26 cellular contexts compared by ENCODE assay signal in genomic region chr6:36461646-36462045, GRCh38. TPM values are rescaled to one million over a fixed set of nuclear protein-coding genes. Genes with fewer than 3 reads are reported as not detected.
"Had no signal": no experiment of that assay in that cellular context is flagged by ENCODE, and none has a peak within 500 bp of the region (broad histone marks: within the 10 kb centered on the region; RNA-seq: fewer than 3 reads in every experiment).

No MANE protein-coding gene starts in this region.

- H3K4me1 ChIP-seq: colonic mucosa, prostate gland had no signal

- ATAC-seq: activated CD4-positive, CD25-positive, alpha-beta regulatory T cell treated with anti-CD3 and anti-CD28 coated beads, Interleukin-2, amount 50 U/mL, for 24 hours; activated T-cell treated with anti-CD3 and anti-CD28 coated beads, Interleukin-2, amount 50 U/mL, for 72 hours; body of pancreas; esophagus mucosa; gastrocnemius medialis; mucosa of descending colon; right cardiac atrium; stimulated activated naive CD8-positive, alpha-beta T cell treated with anti-CD3 and anti-CD28 coated beads, Interleukin-15, amount 100 ng/mL, for 72 hours had no signal

- H3K4me3 Mint-ChIP-seq: activated naive CD8-positive, alpha-beta T cell treated with anti-CD3 and anti-CD28 coated beads, Interleukin-2, amount 10 ng/mL, durations not matched to agents 7 days and 5 days; activated T-cell treated with anti-CD3 and anti-CD28 coated beads, Interleukin-2, amount 50 U/mL, for 72 hours; naive B cell; neural crest cell; stimulated activated naive CD8-positive, alpha-beta T cell treated with anti-CD3 and anti-CD28 coated beads, Interleukin-15, amount 100 ng/mL, for 72 hours; T-helper 1 cell treated with Interleukin-12 subunit alpha and Interleukin-12 subunit beta and Interleukin-4 antibody, amounts not matched to agents 30 μg/mL and 1 μg/mL, for 36 hours had no signal

- H3K27ac Mint-ChIP-seq: activated naive CD8-positive, alpha-beta T cell treated with anti-CD3 and anti-CD28 coated beads, Interleukin-2, amount 10 ng/mL, durations not matched to agents 7 days and 5 days; activated T-cell treated with anti-CD3 and anti-CD28 coated beads, Interleukin-2, amount 50 U/mL, for 72 hours; stimulated activated naive CD8-positive, alpha-beta T cell treated with anti-CD3 and anti-CD28 coated beads, Interleukin-15, amount 100 ng/mL, for 72 hours; T-helper 1 cell treated with Interleukin-12 subunit alpha and Interleukin-12 subunit beta and Interleukin-4 antibody, amounts not matched to agents 30 μg/mL and 1 μg/mL, for 36 hours had no signal

- H3K27me3 ChIP-seq: body of pancreas, colonic mucosa, gastrocnemius medialis, suprapubic skin, transverse colon, uterus had no signal

- H3K36me3 Mint-ChIP-seq: naive B cell had no signal

- H3K4me3 ChIP-seq: body of pancreas, colonic mucosa, gastrocnemius medialis, left ventricle myocardium inferior, mucosa of descending colon, prostate gland, suprapubic skin, transverse colon, uterus had no signal

- H3K9me3 ChIP-seq: body of pancreas, colonic mucosa, gastrocnemius medialis, left ventricle myocardium inferior, mucosa of descending colon, prostate gland, suprapubic skin, transverse colon, uterus had no signal

- H3K36me3 ChIP-seq: colonic mucosa, gastrocnemius medialis, left ventricle myocardium inferior, prostate gland, suprapubic skin, transverse colon, uterus had no signal

- H3K9me3 Mint-ChIP-seq: activated naive CD8-positive, alpha-beta T cell treated with anti-CD3 and anti-CD28 coated beads, Interleukin-2, amount 10 ng/mL, durations not matched to agents 7 days and 5 days; naive B cell; neural crest cell; T-helper 1 cell treated with Interleukin-12 subunit alpha and Interleukin-12 subunit beta and Interleukin-4 antibody, amounts not matched to agents 30 μg/mL and 1 μg/mL, for 36 hours had no signal

- H3K27me3 Mint-ChIP-seq: activated naive CD8-positive, alpha-beta T cell treated with anti-CD3 and anti-CD28 coated beads, Interleukin-2, amount 10 ng/mL, durations not matched to agents 7 days and 5 days; naive B cell; stimulated activated naive CD8-positive, alpha-beta T cell treated with anti-CD3 and anti-CD28 coated beads, Interleukin-15, amount 100 ng/mL, for 72 hours had no signal

- DNase-seq: activated gamma-delta T cell; activated naive CD8-positive, alpha-beta T cell treated with anti-CD3 and anti-CD28 coated beads, Interleukin-2, amount 10 ng/mL, durations not matched to agents 7 days and 5 days; activated T-cell treated with anti-CD3 and anti-CD28 coated beads, Interleukin-2, amount 50 U/mL, for 72 hours; amygdala; body of pancreas; central memory CD4-positive, alpha-beta T cell; colonic mucosa; gastrocnemius medialis; head of caudate nucleus; left ventricle myocardium inferior; mucosa of descending colon; naive B cell; right cardiac atrium; stimulated activated CD4-positive, alpha-beta T cell treated with anti-CD3 and anti-CD28 coated beads, Interleukin-2, amount 100 ng/mL, for 48 hours; stimulated activated naive CD8-positive, alpha-beta T cell treated with anti-CD3 and anti-CD28 coated beads, Interleukin-15, amount 100 ng/mL, for 72 hours; transverse colon; uterus had no signal

- H3K27ac ChIP-seq: body of pancreas, colonic mucosa, gastrocnemius medialis, left ventricle myocardium inferior, prostate gland, suprapubic skin, transverse colon, uterus had no signal

RNA-seq across cellular contexts. Expression of gene PXT1, which starts 19.0 kb away (rescaled TPM):
- total RNA-seq: body of pancreas, colonic mucosa, esophagus mucosa, gastrocnemius medialis, kidney epithelial cell, left ventricle myocardium inferior, mucosa of descending colon, osteocyte, skeletal muscle tissue, suprapubic skin, uterus had no signal
